In the genomic region with DNA sequence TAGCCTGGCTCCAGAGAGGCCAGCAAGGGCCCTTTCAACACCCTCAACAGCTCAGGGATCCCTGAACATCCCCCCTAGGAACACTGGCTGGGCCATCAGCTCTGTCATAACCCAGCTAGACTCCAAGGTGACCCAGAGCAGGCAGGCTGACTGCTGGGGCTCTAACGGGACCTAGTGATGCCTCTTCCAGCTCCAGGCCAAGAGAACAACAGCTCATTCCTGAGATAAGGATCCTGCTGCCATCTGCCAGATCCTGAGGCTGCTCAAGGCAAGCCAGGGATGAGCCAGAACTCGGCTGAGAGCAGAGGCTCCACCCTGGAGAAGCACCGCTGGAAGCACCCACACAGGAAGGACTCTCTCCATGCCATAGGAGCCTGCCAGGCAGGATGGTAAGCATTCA, we compare ENCODE assay signal across 28 cellular contexts. TPM values are rescaled to one million over a fixed set of nuclear protein-coding genes. Genes with fewer than 3 reads are reported as not detected.
DNase-seq lines count a peak whose midpoint lies in the region; ATAC-seq and TF ChIP-seq lines count a peak whose summit lies in the region.
"Had no signal": no experiment of that assay in that cellular context is flagged by ENCODE, and none has a peak within 500 bp of the region (broad histone marks: within the 10 kb centered on the region; RNA-seq: fewer than 3 reads in every experiment).

No MANE protein-coding gene starts in this region.

- TF ChIP-seq CTCF in HFFc6 (IDR thresholded peaks at IDR 0.05) (no peak), foreskin keratinocyte (conservative IDR thresholded peaks at IDR 0.05) (no peak)

- no peak overlapping the region for H3K27ac ChIP-seq in foreskin keratinocyte
- H3K27ac ChIP-seq: BLaER1 treated with 17β-estradiol and CSF1 and Interleukin-3, amounts not matched to agents 10 nM and 100 nM; lower lobe of right lung; PC-9; upper lobe of left lung had no signal

- no peaks in the 10 kb centered on the region for H3K36me3 Mint-ChIP-seq in HFFc6 (ENCODE audit: low read depth)
- H3K36me3 Mint-ChIP-seq: activated naive CD4-positive, alpha-beta T cell treated with anti-CD3 and anti-CD28 coated beads, Interleukin-2, amount 50 U/mL, for 72 hours had no signal

- no peak overlapping the region for H3K4me3 Mint-ChIP-seq in HFFc6
- H3K4me3 Mint-ChIP-seq: nephron; stimulated activated naive B cell treated with anti-CD40 and anti-IgM and Interleukin-4, amounts not matched to agents 10 μg/mL and 1 μg/mL and 100 μg/mL, for 72 hours had no signal

- H3K27ac Mint-ChIP-seq in HFFc6 = peak overlapping the region; percentile 0; the same call in 1 of the 2 replicates
- H3K27ac Mint-ChIP-seq: activated naive CD4-positive, alpha-beta T cell treated with anti-CD3 and anti-CD28 coated beads, Interleukin-2, amount 50 U/mL, for 72 hours; nephron; stimulated activated naive B cell treated with anti-CD40 and anti-IgM and Interleukin-4, amounts not matched to agents 10 μg/mL and 1 μg/mL and 100 μg/mL, for 72 hours had no signal

- H3K4me1 ChIP-seq in foreskin keratinocyte = no peaks in the 10 kb centered on the region

- H3K27me3 Mint-ChIP-seq in HFFc6 (ENCODE audit: insufficient read depth) = no peaks in the 10 kb centered on the region; the same call in 1 of the 2 replicates

- H3K9me3 Mint-ChIP-seq in HFFc6 = no peaks in the 10 kb centered on the region
- H3K9me3 Mint-ChIP-seq: activated naive CD4-positive, alpha-beta T cell treated with anti-CD3 and anti-CD28 coated beads, Interleukin-2, amount 50 U/mL, for 72 hours; nephron; stimulated activated naive B cell treated with anti-CD40 and anti-IgM and Interleukin-4, amounts not matched to agents 10 μg/mL and 1 μg/mL and 100 μg/mL, for 72 hours had no signal

- H3K4me1 Mint-ChIP-seq in HFFc6 (ENCODE audit: low read depth) = peaks cover 12% of the 10 kb centered on the region

- H3K27me3 ChIP-seq in foreskin keratinocyte = peaks cover 3% of the 10 kb centered on the region
- H3K27me3 ChIP-seq: upper lobe of left lung had no signal

- ATAC-seq in SK-N-SH treated with all-trans-retinoic acid at 6 μM for 48 hours (peak; percentile 44), foreskin keratinocyte (peak; percentile 32), HG03280 (IDR thresholded peaks at IDR 0.05; ENCODE audit: unreplicated experiment) (no peak)
- ATAC-seq: activated naive CD4-positive, alpha-beta T cell treated with anti-CD3 and anti-CD28 coated beads, Interleukin-2, amount 50 U/mL, for 72 hours; lower lobe of right lung; stimulated activated naive B cell treated with anti-CD40 and anti-IgM and Interleukin-4, amounts not matched to agents 10 μg/mL and 1 μg/mL and 100 μg/mL, for 72 hours had no signal

- DNase-seq in EH (ENCODE audit: low read depth) (peak; percentile 41), HFFc6 (peak; percentile 39), foreskin keratinocyte (no peak), NCI-H345 (lab: John Stamatoyannopoulos, UW) (no peak), NCI-H1092 treated with DMSO at 0.1 percent for 48 hours (lab: John Stamatoyannopoulos, UW) (no peak)
- no peak for DNase-seq in activated CD8-positive, alpha-beta memory T cell treated with anti-CD3 and anti-CD28 coated beads for 24 hours
- DNase-seq: activated CD4-positive, alpha-beta T cell treated with anti-CD3 and anti-CD28 coated beads for 4 hours; anterior cingulate cortex; kidney; lower lobe of right lung; NCI-H1048; NCI-H1930; NCI-H526 treated with DMSO at 0.1 percent for 48 hours; PC-9; SHP77; stimulated activated naive B cell treated with anti-CD40 and anti-IgM and Interleukin-4, amounts not matched to agents 10 μg/mL and 1 μg/mL and 100 μg/mL, for 72 hours; substantia nigra; upper lobe of left lung had no signal

TF ChIP-seq in SK-N-SH treated with all-trans-retinoic acid at 6 μM for 48 hours, 23 proteins besides CTCF, POLR2A, EP300 and RAD21 (continues in another document):
- TF ChIP-seq ESRRG (CRISPR knock-in tag; IDR thresholded peaks at IDR 0.05) (no peak), ZNF8 (CRISPR knock-in tag; IDR thresholded peaks at IDR 0.05) (no peak), TCF4 (CRISPR knock-in tag; IDR thresholded peaks at IDR 0.05; ENCODE audit: borderline replicate concordance) (no peak), ISL1 (CRISPR knock-in tag; IDR thresholded peaks at IDR 0.05) (no peak), GLIS3 (CRISPR knock-in tag; IDR thresholded peaks at IDR 0.05) (no peak), TOX (CRISPR knock-in tag; IDR thresholded peaks at IDR 0.05; ENCODE audit: borderline replicate concordance) (no peak), ZNF565 (CRISPR knock-in tag; conservative IDR thresholded peaks at IDR 0.05; ENCODE audit: low read depth) (no peak), OSR1 (CRISPR knock-in tag; IDR thresholded peaks at IDR 0.05) (no peak), CSDC2 (CRISPR knock-in tag; IDR thresholded peaks at IDR 0.05) (no peak), PPARA (CRISPR knock-in tag; IDR thresholded peaks at IDR 0.05; ENCODE audit: borderline replicate concordance) (no peak)
- TF ChIP-seq, protein P1, sequence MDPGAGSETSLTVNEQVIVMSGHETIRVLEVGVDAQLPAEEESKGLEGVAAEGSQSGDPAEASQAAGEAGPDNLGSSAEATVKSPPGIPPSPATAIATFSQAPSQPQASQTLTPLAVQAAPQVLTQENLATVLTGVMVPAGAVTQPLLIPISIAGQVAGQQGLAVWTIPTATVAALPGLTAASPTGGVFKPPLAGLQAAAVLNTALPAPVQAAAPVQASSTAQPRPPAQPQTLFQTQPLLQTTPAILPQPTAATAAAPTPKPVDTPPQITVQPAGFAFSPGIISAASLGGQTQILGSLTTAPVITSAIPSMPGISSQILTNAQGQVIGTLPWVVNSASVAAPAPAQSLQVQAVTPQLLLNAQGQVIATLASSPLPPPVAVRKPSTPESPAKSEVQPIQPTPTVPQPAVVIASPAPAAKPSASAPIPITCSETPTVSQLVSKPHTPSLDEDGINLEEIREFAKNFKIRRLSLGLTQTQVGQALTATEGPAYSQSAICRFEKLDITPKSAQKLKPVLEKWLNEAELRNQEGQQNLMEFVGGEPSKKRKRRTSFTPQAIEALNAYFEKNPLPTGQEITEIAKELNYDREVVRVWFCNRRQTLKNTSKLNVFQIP (CRISPR knock-in tag; IDR thresholded peaks at IDR 0.05; ENCODE audit: borderline replicate concordance, low read depth) = no peak
- TF ChIP-seq, protein P2, sequence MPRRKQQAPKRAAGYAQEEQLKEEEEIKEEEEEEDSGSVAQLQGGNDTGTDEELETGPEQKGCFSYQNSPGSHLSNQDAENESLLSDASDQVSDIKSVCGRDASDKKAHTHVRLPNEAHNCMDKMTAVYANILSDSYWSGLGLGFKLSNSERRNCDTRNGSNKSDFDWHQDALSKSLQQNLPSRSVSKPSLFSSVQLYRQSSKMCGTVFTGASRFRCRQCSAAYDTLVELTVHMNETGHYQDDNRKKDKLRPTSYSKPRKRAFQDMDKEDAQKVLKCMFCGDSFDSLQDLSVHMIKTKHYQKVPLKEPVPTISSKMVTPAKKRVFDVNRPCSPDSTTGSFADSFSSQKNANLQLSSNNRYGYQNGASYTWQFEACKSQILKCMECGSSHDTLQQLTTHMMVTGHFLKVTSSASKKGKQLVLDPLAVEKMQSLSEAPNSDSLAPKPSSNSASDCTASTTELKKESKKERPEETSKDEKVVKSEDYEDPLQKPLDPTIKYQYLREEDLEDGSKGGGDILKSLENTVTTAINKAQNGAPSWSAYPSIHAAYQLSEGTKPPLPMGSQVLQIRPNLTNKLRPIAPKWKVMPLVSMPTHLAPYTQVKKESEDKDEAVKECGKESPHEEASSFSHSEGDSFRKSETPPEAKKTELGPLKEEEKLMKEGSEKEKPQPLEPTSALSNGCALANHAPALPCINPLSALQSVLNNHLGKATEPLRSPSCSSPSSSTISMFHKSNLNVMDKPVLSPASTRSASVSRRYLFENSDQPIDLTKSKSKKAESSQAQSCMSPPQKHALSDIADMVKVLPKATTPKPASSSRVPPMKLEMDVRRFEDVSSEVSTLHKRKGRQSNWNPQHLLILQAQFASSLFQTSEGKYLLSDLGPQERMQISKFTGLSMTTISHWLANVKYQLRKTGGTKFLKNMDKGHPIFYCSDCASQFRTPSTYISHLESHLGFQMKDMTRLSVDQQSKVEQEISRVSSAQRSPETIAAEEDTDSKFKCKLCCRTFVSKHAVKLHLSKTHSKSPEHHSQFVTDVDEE (CRISPR knock-in tag; IDR thresholded peaks at IDR 0.05) = no peak
- TF ChIP-seq, protein P3, sequence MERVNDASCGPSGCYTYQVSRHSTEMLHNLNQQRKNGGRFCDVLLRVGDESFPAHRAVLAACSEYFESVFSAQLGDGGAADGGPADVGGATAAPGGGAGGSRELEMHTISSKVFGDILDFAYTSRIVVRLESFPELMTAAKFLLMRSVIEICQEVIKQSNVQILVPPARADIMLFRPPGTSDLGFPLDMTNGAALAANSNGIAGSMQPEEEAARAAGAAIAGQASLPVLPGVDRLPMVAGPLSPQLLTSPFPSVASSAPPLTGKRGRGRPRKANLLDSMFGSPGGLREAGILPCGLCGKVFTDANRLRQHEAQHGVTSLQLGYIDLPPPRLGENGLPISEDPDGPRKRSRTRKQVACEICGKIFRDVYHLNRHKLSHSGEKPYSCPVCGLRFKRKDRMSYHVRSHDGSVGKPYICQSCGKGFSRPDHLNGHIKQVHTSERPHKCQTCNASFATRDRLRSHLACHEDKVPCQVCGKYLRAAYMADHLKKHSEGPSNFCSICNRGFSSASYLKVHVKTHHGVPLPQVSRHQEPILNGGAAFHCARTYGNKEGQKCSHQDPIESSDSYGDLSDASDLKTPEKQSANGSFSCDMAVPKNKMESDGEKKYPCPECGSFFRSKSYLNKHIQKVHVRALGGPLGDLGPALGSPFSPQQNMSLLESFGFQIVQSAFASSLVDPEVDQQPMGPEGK (CRISPR knock-in tag; IDR thresholded peaks at IDR 0.05; ENCODE audit: borderline replicate concordance) = no peak

RNA-seq across cellular contexts. Expression of a gene that starts 2.0 kb away (rescaled TPM):
- not detected for total RNA-seq in HFFc6 (2021; fragmentation: NEBNext Ultra II Directional; extraction: Animal tissue kit (Norgen Biotek cat#: 25700))
- total RNA-seq in foreskin keratinocyte = 0.07 and 0.14 TPM in 2 replicates
- 0.11 and 0.18 TPM in 2 replicates for polyA plus RNA-seq in foreskin keratinocyte
- total RNA-seq: bronchial epithelial cell, endothelial cell of umbilical vein, kidney, omental fat pad, PC-9, renal cortical epithelial cell had no signal
- polyA plus RNA-seq: AG04450, endothelial cell of umbilical vein had no signal

RNA-seq across cellular contexts. Expression of a gene that starts 33.8 kb away (rescaled TPM):
- under 1 TPM; 0.09 to 0.99 (median 0.40) TPM for total RNA-seq in HFFc6 (2021; fragmentation: NEBNext Ultra II Directional; extraction: Animal tissue kit (Norgen Biotek cat#: 25700))
- total RNA-seq in foreskin keratinocyte = not detected in 2 replicates
- not detected in 2 replicates for polyA plus RNA-seq in foreskin keratinocyte
- total RNA-seq: bronchial epithelial cell, endothelial cell of umbilical vein, PC-9 had no signal
- polyA plus RNA-seq: AG04450, endothelial cell of umbilical vein had no signal

RNA-seq across cellular contexts. Expression of a gene that starts 39.5 kb away (rescaled TPM):
- 1 to 10 TPM in 4 of 6 experiments, under 1 TPM in 2; 0.94 to 2.5 (median 1.2) TPM for total RNA-seq in HFFc6 (2021; fragmentation: NEBNext Ultra II Directional; extraction: Animal tissue kit (Norgen Biotek cat#: 25700))
- total RNA-seq in foreskin keratinocyte = 1.0 and 1.3 TPM in 2 replicates
- 1.1 and 1.3 TPM in 2 replicates for polyA plus RNA-seq in foreskin keratinocyte

RNA-seq across cellular contexts. Expression of a gene that starts 58.3 kb away (rescaled TPM):
- not detected for total RNA-seq in HFFc6 (2021; fragmentation: NEBNext Ultra II Directional; extraction: Animal tissue kit (Norgen Biotek cat#: 25700))
- total RNA-seq in foreskin keratinocyte = not detected in 2 replicates
- polyA plus RNA-seq in foreskin keratinocyte = not detected in 2 replicates
- total RNA-seq: activated naive CD4-positive, alpha-beta T cell treated with anti-CD3 and anti-CD28 coated beads, Interleukin-2, amount 50 U/mL, for 72 hours; bronchial epithelial cell; endothelial cell of umbilical vein; PC-9 had no signal
- polyA plus RNA-seq: AG04450 had no signal

Comparison
In these comparisons a context has a peak if more than half of its experiments do, and no peak if none do; other contexts are left out.
1. DNase-seq: peak in EH (single experiment) and HFFc6 (single experiment); none in foreskin keratinocyte (0 of 2), NCI-H345 (single experiment), activated CD8-positive, alpha-beta memory T cell treated with anti-CD3 and anti-CD28 coated beads for 24 hours (single experiment) and NCI-H1092 treated with DMSO at 0.1 percent for 48 hours (single experiment).